In the genomic region with DNA sequence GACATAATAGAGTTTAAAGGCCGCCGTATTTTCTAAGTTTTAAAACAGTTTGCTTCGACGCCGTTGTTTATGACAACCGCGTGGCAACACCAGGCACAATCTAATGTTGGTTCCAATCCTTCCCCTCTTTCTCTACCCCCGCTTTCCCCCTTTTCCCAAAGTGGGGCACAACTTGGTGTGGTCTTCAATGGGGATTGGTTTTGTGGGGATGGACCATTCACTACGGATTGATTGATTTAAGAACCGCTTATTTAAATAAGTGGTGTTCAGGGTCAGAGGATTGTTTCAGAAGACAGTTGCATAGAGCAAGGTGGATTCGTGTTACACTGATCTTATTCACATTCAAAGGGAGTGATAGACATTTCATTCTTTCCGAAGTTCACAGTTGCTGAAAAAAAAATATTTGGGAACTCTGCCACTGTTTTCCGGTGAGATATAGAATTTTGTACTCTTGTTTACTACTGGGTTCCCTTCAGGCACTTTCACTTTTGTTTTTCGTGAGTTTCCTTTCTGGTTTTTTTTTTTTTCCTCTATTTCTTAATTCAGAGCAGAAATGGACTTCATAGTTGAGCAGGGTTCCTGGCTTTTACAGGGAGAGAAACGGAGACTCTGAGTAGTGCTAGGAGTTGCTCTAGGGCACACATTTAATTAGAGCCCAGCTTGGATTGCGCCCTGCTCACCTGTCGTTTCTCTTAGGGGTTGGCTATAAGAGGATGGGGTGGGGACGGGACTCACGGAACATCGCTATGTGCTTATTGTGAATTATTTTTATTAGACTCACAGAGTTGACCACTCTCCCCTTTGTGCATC, we compare ENCODE assay signal across 8 cellular contexts.
DNase-seq lines count a peak whose midpoint lies in the region; ATAC-seq, FAIRE-seq and TF ChIP-seq lines count a peak whose summit lies in the region.

No MANE protein-coding gene starts in this region.

- H3K4me1 ChIP-seq in H9 (ENCODE audit: insufficient read depth, low read length) (peaks cover 5% of the 10 kb centered on the region; the same call in 1 of the 2 replicates), Panc1 (ENCODE audit: control insufficient read depth, insufficient read depth, low read length) (no peaks in the 10 kb centered on the region; the same call in 1 of the 2 replicates), liver (ENCODE audit: control insufficient read depth in 4 of 4, insufficient read depth in 4 of 4, low read length in 3 of 4) (peaks cover 5 to 38% (median 22%) of the 10 kb centered on the region in 4 donors)

- no TSS peak for BruUV-seq in Panc1 (replicated peaks; lab: Mats Ljungman, UMichigan)

- peaks cover 6% of the 10 kb centered on the region; the same call in 1 of the 2 replicates for H3K79me2 ChIP-seq in H9 (ENCODE audit: insufficient read depth, low read length)

- H3K23me2 ChIP-seq in H9 (ENCODE audit: insufficient read length, low read depth, low read length, poor library complexity, severe bottlenecking) = peaks cover 15% of the 10 kb centered on the region

- H2BK15ac ChIP-seq in H9 (ENCODE audit: low read depth, low read length) = no peak overlapping the region

- peak overlapping the region; percentile 86 for H3K4me2 ChIP-seq in H9 (ENCODE audit: insufficient read depth, insufficient read length, low read length)

- peak in 1 of 2 donors; percentile 15 for TF ChIP-seq RAD21 in liver (IDR thresholded peaks at IDR 0.05)

- H3K36me3 ChIP-seq in Panc1 (ENCODE audit: control insufficient read depth, insufficient read depth, low read length) (peaks cover 3% of the 10 kb centered on the region; the same call in 1 of the 2 replicates), bronchial epithelial cell (ENCODE audit: control insufficient read depth, insufficient read depth, low read length) (no peaks in the 10 kb centered on the region), liver (ENCODE audit: control insufficient read depth in 4 of 4, insufficient read depth in 3 of 4, low read depth in 1 of 4, low read length in 3 of 4) (no peaks in the 10 kb centered on the region)

- no peaks in the 10 kb centered on the region for H3K79me1 ChIP-seq in H9 (ENCODE audit: insufficient read depth, low read depth, low read length, poor library complexity, severe bottlenecking)

- H3K27me3 Mint-ChIP-seq in H9 (ENCODE audit: low read depth) = no peaks in the 10 kb centered on the region; the same call in 1 of the 2 replicates

- intact Hi-C loops in Panc1 (cut with micrococcal nuclease; ENCODE audit: unreplicated experiment) = loop anchor here (1.0 to 10.0 kb wide), 2 partner anchors 23 to 356 kb away; a partner anchor contains a TSS

- H3K27ac Mint-ChIP-seq in H9 = peak overlapping the region; percentile 50 to 91 (median 90)

- DNase-seq in EH (ENCODE audit: low read depth) (peak; percentile 20), H9 (no peak), Panc1 (ENCODE audit: low read depth, low spot score) (no peak), bronchial epithelial cell (ENCODE audit: low read depth) (no peak), substantia nigra (lab: John Stamatoyannopoulos, UW) (peak in 7 of 49 donors; percentile 9 to 76 (median 14)), GOT3 (lab: John Stamatoyannopoulos, UW) (no peak)

- in situ Hi-C loops in Panc1 (cut with HindIII; ENCODE audit: low pct_unique_long_range_greater_than_20kb, low sequenced_read_pairs) = no loop called here

- ATAC-seq in Panc1 (peak; percentile 43; the same call in 1 of the 2 replicates), GM19035 (IDR thresholded peaks at IDR 0.05; ENCODE audit: unreplicated experiment) (no peak)

- H2BK5ac ChIP-seq in H9 (ENCODE audit: insufficient read length, low read length) = peak overlapping the region; percentile 58

- H4K20me1 ChIP-seq in H9 (ENCODE audit: control insufficient read depth, insufficient read depth, insufficient read length) = no peaks in the 10 kb centered on the region

- H3K23ac ChIP-seq in H9 (ENCODE audit: insufficient read length, low read depth, low read length) = no peak overlapping the region

- no peaks in the 10 kb centered on the region for H3K27me3 ChIP-seq in H9 (ENCODE audit: insufficient read depth, low read length)
- H3K27me3 ChIP-seq in Panc1 (ENCODE audit: control insufficient read depth, insufficient read depth, low read length) = peaks cover 12% of the 10 kb centered on the region
- H3K27me3 ChIP-seq in bronchial epithelial cell (ENCODE audit: control insufficient read depth, insufficient read depth, low read length) = peaks cover 1% of the 10 kb centered on the region
- H3K27me3 ChIP-seq in liver (ENCODE audit: control insufficient read depth in 4 of 4, insufficient read depth in 4 of 4, low read length in 3 of 4) = no peaks in the 10 kb centered on the region

- no peak overlapping the region for H3T11ph ChIP-seq in H9 (ENCODE audit: low read length)

- no peak overlapping the region for H3K4ac ChIP-seq in H9 (ENCODE audit: low read depth, low read length)

- H2BK20ac ChIP-seq in H9 (ENCODE audit: low read depth, low read length, poor library complexity, severe bottlenecking) = no peak overlapping the region

- no peak overlapping the region for H3K56ac ChIP-seq in H9 (ENCODE audit: insufficient read length, low read depth, low read length)

- H2BK120ac ChIP-seq in H9 (ENCODE audit: low read depth, low read length, poor library complexity, severe bottlenecking) = no peak overlapping the region

- H3K14ac ChIP-seq in H9 (ENCODE audit: insufficient read depth, low read length) = peak overlapping the region; percentile 95

- TF ChIP-seq CTCF in H9 (conservative IDR thresholded peaks at IDR 0.05) = no peak
- no peak for TF ChIP-seq CTCF in Panc1 (IDR thresholded peaks at IDR 0.05)
- no peak for TF ChIP-seq CTCF in bronchial epithelial cell (IDR thresholded peaks at IDR 0.05; ENCODE audit: insufficient read depth, low read length, severe bottlenecking)
- TF ChIP-seq CTCF in liver (IDR thresholded peaks at IDR 0.05; ENCODE audit: low read depth, low read length, missing input control) = no peak

- CTCF ChIA-PET in Panc1 (lab: Charles Lee) = no interaction called here

- POLR2A ChIA-PET in Panc1 (lab: Charles Lee) = no interaction called here

- peak overlapping the region; percentile 83 to 86 for H3K4me3 Mint-ChIP-seq in H9

- H4K5ac ChIP-seq in H9 (ENCODE audit: insufficient read length, low read depth, low read length) = no peak overlapping the region

- no peak overlapping the region for H2BK12ac ChIP-seq in H9 (ENCODE audit: insufficient read length, low read depth, low read length)

- H3K18ac ChIP-seq in H9 (ENCODE audit: insufficient read length, low read depth, low read length) = peak overlapping the region; percentile 95

- no peaks in the 10 kb centered on the region for H3K9me3 ChIP-seq in H9 (ENCODE audit: control insufficient read depth, low read depth, low read length)
- no peaks in the 10 kb centered on the region for H3K9me3 ChIP-seq in Panc1 (ENCODE audit: control insufficient read depth, insufficient read depth, low read depth, low read length)
- H3K9me3 ChIP-seq in liver (ENCODE audit: control insufficient read depth in 4 of 4, low read length in 3 of 4) = no peaks in the 10 kb centered on the region

- peak overlapping the region; percentile 18 for H2AFZ ChIP-seq in H9 (ENCODE audit: low read length)

- H3K9ac ChIP-seq in H9 (ENCODE audit: extremely low read depth, insufficient read length, low read length) (peak overlapping the region; percentile 93), liver (ENCODE audit: low read depth in 1 of 2, low read length in 2 of 2) (peak overlapping the region; percentile 84 to 99)

- peaks cover 0 to 5% (median 0%) of the 10 kb centered on the region in 3 experiments; a peak in 2 of 7 replicates for H3K36me3 Mint-ChIP-seq in H9 (ENCODE audit: insufficient read depth in 1 of 3, low read depth in 3 of 3)

- H2AK5ac ChIP-seq in H9 (ENCODE audit: insufficient read length, low read length) = no peak overlapping the region

- peaks cover 34 to 35% of the 10 kb centered on the region in 2 experiments for H3K4me1 Mint-ChIP-seq in H9

- H4K8ac ChIP-seq in H9 (replicated peaks; ENCODE audit: insufficient read length, low read depth, low read length) = no peak overlapping the region

- no peak overlapping the region for H4K91ac ChIP-seq in H9 (ENCODE audit: insufficient read length, low read depth, low read length)

- no peaks in the 10 kb centered on the region; a peak in 1 of 5 replicates for H3K9me3 Mint-ChIP-seq in H9

- no CpG with 5 or more reads among the region's 20 CpGs for WGBS in H9 (ENCODE audit: extremely low coverage, insufficient read length, low lambda C conversion rate)
- under 1% methylated on average over 20 of the region's 20 CpGs for WGBS in liver

- H3K27ac ChIP-seq in H9 (ENCODE audit: insufficient read length, low read depth, low read length) (peak overlapping the region; percentile 57), Panc1 (ENCODE audit: low read length) (0 out of 2 replicates have a peak overlapping the region, but pooled peaks have one; percentile 44), liver (ENCODE audit: low read depth in 1 of 2, low read length in 2 of 2) (peak overlapping the region; percentile 96 to 97), substantia nigra (ENCODE audit: low read depth, low read length, poor library complexity, severe bottlenecking) (peak overlapping the region; percentile 97)

- H3K4me3 ChIP-seq in Panc1 (ENCODE audit: low read depth in 2 of 2, low read length in 2 of 2) = peak overlapping the region; percentile 49 to 68
- peak overlapping the region; percentile 72 for H3K4me3 ChIP-seq in bronchial epithelial cell (ENCODE audit: low read depth, low read length)
- H3K4me3 ChIP-seq in liver (ENCODE audit: low read depth in 1 of 3, low read length in 3 of 3) = peak overlapping the region; percentile 53 to 97 (median 95)

- no peak for FAIRE-seq in bronchial epithelial cell (lab: Jason Lieb, UNC)

TF ChIP-seq in liver, 16 proteins besides CTCF, POLR2A, EP300 and RAD21:
- TF ChIP-seq TAF1 (conservative IDR thresholded peaks at IDR 0.05) (no peak), HNF4A (conservative IDR thresholded peaks at IDR 0.05) (peak in 1 of 2 donors; percentile 9)
TF ChIP-seq in liver: peak in this region for 1.

Comparison
In these comparisons a context has a peak if more than half of its experiments do, and no peak if none do; other contexts are left out.
1. H3K27ac ChIP-seq: peak in every context shown above with its lines; median percentile 97 in substantia nigra; 96 in liver; 57 in H9; 44 in Panc1.